In the genomic region with DNA sequence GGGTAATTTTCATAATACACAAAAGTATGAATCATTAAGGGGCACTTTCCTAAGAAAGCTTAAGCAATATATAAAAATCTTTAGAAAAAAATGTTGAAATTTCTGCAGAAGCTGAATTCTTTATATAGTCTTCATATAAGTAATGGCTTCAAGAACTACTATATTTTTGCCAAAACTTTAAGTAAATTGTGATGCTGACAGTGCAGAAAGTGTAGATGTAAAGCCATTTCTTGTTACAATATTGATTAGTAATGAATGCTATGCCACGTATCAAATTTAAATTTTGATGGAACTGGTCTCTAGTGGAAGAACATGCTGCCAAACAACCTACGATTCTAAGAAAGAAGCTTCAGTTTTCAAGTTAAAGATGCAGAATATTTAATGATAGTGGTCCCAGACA, we compare ENCODE assay signal across 28 cellular contexts.
"Had no signal": no experiment of that assay in that cellular context is flagged by ENCODE, and none has a peak within 500 bp of the region (broad histone marks: within the 10 kb centered on the region; RNA-seq: fewer than 3 reads in every experiment).

No MANE protein-coding gene starts in this region.

- H3K4me3 Mint-ChIP-seq: stimulated activated effector memory CD8-positive, alpha-beta T cell treated with anti-CD3 and anti-CD28 coated beads, Interleukin-12 subunit alpha, Interleukin-12 subunit beta, amount 100 ng/mL, for 72 hours; stimulated activated memory B cell treated with anti-CD40 and anti-IgM and Interleukin-4, amounts not matched to agents 10 μg/mL and 1 μg/mL and 100 μg/mL, for 72 hours; stimulated activated naive B cell treated with anti-CD40 and anti-IgM and Interleukin-4, amounts not matched to agents 10 μg/mL and 1 μg/mL and 100 μg/mL, for 72 hours; stimulated activated naive CD8-positive, alpha-beta T cell treated with anti-CD3 and anti-CD28 coated beads, Interleukin-15, amount 100 ng/mL, for 72 hours; stimulated activated naive CD8-positive, alpha-beta T cell treated with anti-CD3 and anti-CD28 coated beads, Interleukin-15, Interleukin-2, amounts not matched to agents 100 ng/mL and 50 ng/mL, for 24 hours had no signal

- ATAC-seq: stimulated activated effector memory CD8-positive, alpha-beta T cell treated with anti-CD3 and anti-CD28 coated beads, Interleukin-12 subunit alpha, Interleukin-12 subunit beta, amount 100 ng/mL, for 72 hours; stimulated activated memory B cell treated with anti-CD40 and anti-IgM and Interleukin-4, amounts not matched to agents 10 μg/mL and 1 μg/mL and 100 μg/mL, for 72 hours; stimulated activated naive B cell treated with anti-CD40 and anti-IgM and Interleukin-4, amounts not matched to agents 10 μg/mL and 1 μg/mL and 100 μg/mL, for 72 hours; stimulated activated naive CD8-positive, alpha-beta T cell treated with anti-CD3 and anti-CD28 coated beads, Interleukin-15, amount 100 ng/mL, for 72 hours; stimulated activated naive CD8-positive, alpha-beta T cell treated with anti-CD3 and anti-CD28 coated beads, Interleukin-15, Interleukin-2, amounts not matched to agents 100 U/mL and 50 U/mL, for 24 hours; upper lobe of right lung had no signal

- H3K27ac ChIP-seq: stomach, suprapubic skin, testis, thoracic aorta, thyroid gland, tibial artery, tibial nerve, transverse colon, upper lobe of left lung, upper lobe of right lung, uterus, vagina had no signal

- FAIRE-seq: urothelium cell line had no signal

- H3K4me3 ChIP-seq: stomach, suprapubic skin, testis, thoracic aorta, thyroid gland, tibial artery, tibial nerve, transverse colon, upper lobe of left lung, upper lobe of right lung, uterus, vagina had no signal

- H3K9me3 Mint-ChIP-seq: stimulated activated effector memory CD8-positive, alpha-beta T cell treated with anti-CD3 and anti-CD28 coated beads, Interleukin-12 subunit alpha, Interleukin-12 subunit beta, amount 100 ng/mL, for 72 hours; stimulated activated naive CD8-positive, alpha-beta T cell treated with anti-CD3 and anti-CD28 coated beads, Interleukin-15, amount 100 ng/mL, for 72 hours; stimulated activated naive CD8-positive, alpha-beta T cell treated with anti-CD3 and anti-CD28 coated beads, Interleukin-15, Interleukin-2, amounts not matched to agents 100 ng/mL and 50 ng/mL, for 24 hours had no signal

- H3K36me3 ChIP-seq: stomach, suprapubic skin, thoracic aorta, thyroid gland, tibial artery, tibial nerve, transverse colon, upper lobe of left lung, upper lobe of right lung, uterus, vagina had no signal

- H3K4me1 ChIP-seq: stomach, suprapubic skin, testis, thyroid gland, tibial artery, tibial nerve, transverse colon, upper lobe of left lung, upper lobe of right lung, uterus, vagina had no signal

- H3K27ac Mint-ChIP-seq: stimulated activated effector memory CD8-positive, alpha-beta T cell treated with anti-CD3 and anti-CD28 coated beads, Interleukin-12 subunit alpha, Interleukin-12 subunit beta, amount 100 ng/mL, for 72 hours; stimulated activated memory B cell treated with anti-CD40 and anti-IgM and Interleukin-4, amounts not matched to agents 10 μg/mL and 1 μg/mL and 100 μg/mL, for 72 hours; stimulated activated naive B cell treated with anti-CD40 and anti-IgM and Interleukin-4, amounts not matched to agents 10 μg/mL and 1 μg/mL and 100 μg/mL, for 72 hours; stimulated activated naive CD8-positive, alpha-beta T cell treated with anti-CD3 and anti-CD28 coated beads, Interleukin-15, amount 100 ng/mL, for 72 hours; stimulated activated naive CD8-positive, alpha-beta T cell treated with anti-CD3 and anti-CD28 coated beads, Interleukin-15, Interleukin-2, amounts not matched to agents 100 ng/mL and 50 ng/mL, for 24 hours had no signal

- H3K9me3 ChIP-seq: suprapubic skin, testis, thoracic aorta, thyroid gland, tibial artery, tibial nerve, transverse colon, upper lobe of left lung, upper lobe of right lung, uterus, vagina had no signal

- H3K4me1 Mint-ChIP-seq: stimulated activated effector memory CD8-positive, alpha-beta T cell treated with anti-CD3 and anti-CD28 coated beads, Interleukin-12 subunit alpha, Interleukin-12 subunit beta, amount 100 ng/mL, for 72 hours; stimulated activated memory B cell treated with anti-CD40 and anti-IgM and Interleukin-4, amounts not matched to agents 10 μg/mL and 1 μg/mL and 100 μg/mL, for 72 hours; stimulated activated naive B cell treated with anti-CD40 and anti-IgM and Interleukin-4, amounts not matched to agents 10 μg/mL and 1 μg/mL and 100 μg/mL, for 72 hours; stimulated activated naive CD8-positive, alpha-beta T cell treated with anti-CD3 and anti-CD28 coated beads, Interleukin-15, amount 100 ng/mL, for 72 hours had no signal

- H3K27me3 ChIP-seq: stomach, suprapubic skin, testis, thyroid gland, tibial artery, tibial nerve, transverse colon, upper lobe of left lung, upper lobe of right lung, uterus, vagina had no signal

- H3K36me3 Mint-ChIP-seq: stimulated activated effector memory CD8-positive, alpha-beta T cell treated with anti-CD3 and anti-CD28 coated beads, Interleukin-12 subunit alpha, Interleukin-12 subunit beta, amount 100 ng/mL, for 72 hours; stimulated activated memory B cell treated with anti-CD40 and anti-IgM and Interleukin-4, amounts not matched to agents 10 μg/mL and 1 μg/mL and 100 μg/mL, for 72 hours; stimulated activated naive B cell treated with anti-CD40 and anti-IgM and Interleukin-4, amounts not matched to agents 10 μg/mL and 1 μg/mL and 100 μg/mL, for 72 hours had no signal

- H3K27me3 Mint-ChIP-seq: stimulated activated memory B cell treated with anti-CD40 and anti-IgM and Interleukin-4, amounts not matched to agents 10 μg/mL and 1 μg/mL and 100 μg/mL, for 72 hours; stimulated activated naive B cell treated with anti-CD40 and anti-IgM and Interleukin-4, amounts not matched to agents 10 μg/mL and 1 μg/mL and 100 μg/mL, for 72 hours; stimulated activated naive CD8-positive, alpha-beta T cell treated with anti-CD3 and anti-CD28 coated beads, Interleukin-15, amount 100 ng/mL, for 72 hours; stimulated activated naive CD8-positive, alpha-beta T cell treated with anti-CD3 and anti-CD28 coated beads, Interleukin-15, Interleukin-2, amounts not matched to agents 100 ng/mL and 50 ng/mL, for 24 hours had no signal

- DNase-seq: stimulated activated CD4-positive, alpha-beta T cell treated with anti-CD3 and anti-CD28 coated beads, Interleukin-2, amount 100 ng/mL, for 48 hours; stimulated activated CD4-positive, alpha-beta T cell treated with anti-CD3 and anti-CD28 coated beads, Interleukin-4, amount 100 ng/mL, for 1 hour; stimulated activated CD4-positive, alpha-beta T cell treated with anti-CD3 and anti-CD28 coated beads, Interleukin-4, amount 100 ng/mL, for 24 hours; stimulated activated CD4-positive, alpha-beta T cell treated with anti-CD3 and anti-CD28 coated beads, Interleukin-4, amount 100 ng/mL, for 4 hours; stimulated activated CD8-positive, alpha-beta memory T cell treated with anti-CD3 and anti-CD28 coated beads, Interleukin-4, amount 100 ng/mL, for 48 hours; stimulated activated naive B cell treated with anti-CD40 and anti-IgM and Interleukin-4, amounts not matched to agents 10 μg/mL and 1 μg/mL and 100 μg/mL, for 72 hours; stimulated activated naive CD4-positive, alpha-beta T cell; stimulated activated naive CD4-positive, alpha-beta T cell treated with Interleukin-2 at 50 U/mL for 16 hours; stimulated activated naive CD8-positive, alpha-beta T cell treated with anti-CD3 and anti-CD28 coated beads, Interleukin-15, amount 100 ng/mL, for 72 hours; stimulated activated naive CD8-positive, alpha-beta T cell treated with anti-CD3 and anti-CD28 coated beads, Interleukin-15, Interleukin-2, amounts not matched to agents 100 U/mL and 50 U/mL, for 24 hours; stomach; substantia nigra; testis; thyroid gland; tibial artery; transverse colon; trophoblast cell; upper lobe of left lung; upper lobe of right lung; uterus had no signal
